ENCODE assay signal across 10 cellular contexts in the genomic region with DNA sequence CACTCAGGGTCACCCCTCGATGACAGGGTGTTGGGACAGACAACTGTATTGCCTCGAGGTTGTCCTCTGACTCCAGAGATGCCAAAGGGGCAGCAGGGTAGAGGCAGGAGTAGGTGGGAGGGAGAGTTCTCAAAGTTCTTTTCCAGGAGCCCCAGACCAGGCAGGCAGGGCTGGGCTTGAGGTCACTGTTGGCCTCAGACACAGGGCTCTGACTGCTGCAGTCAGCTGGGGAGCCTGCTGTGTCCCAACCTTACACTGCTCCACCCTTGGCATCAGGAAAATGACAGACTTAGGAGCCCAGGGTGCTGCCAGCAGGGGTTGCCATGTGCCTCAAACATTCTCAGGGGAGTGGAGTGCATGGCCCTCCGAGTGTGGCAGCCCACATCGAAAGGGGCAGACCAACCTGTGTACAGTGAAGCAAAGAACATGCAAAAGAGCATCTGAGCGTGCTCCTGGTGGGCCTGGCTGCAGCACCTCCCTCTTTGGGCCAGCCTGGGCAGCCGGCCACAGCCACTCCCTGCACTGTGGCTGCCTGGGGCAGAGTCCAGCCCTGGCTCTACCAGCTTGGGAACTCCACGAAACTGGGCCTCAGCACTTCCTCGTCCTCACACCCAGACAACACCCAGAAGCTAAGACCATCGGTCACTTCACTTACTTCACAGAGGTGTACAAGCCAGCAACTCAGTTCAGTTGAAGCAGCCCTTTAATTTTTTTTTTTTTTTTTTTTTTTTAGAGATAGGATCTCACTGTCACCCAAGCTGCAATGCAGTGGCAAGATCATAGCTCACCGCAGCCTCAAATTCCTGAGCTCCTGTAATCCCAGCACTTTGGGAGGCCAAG. TPM values are rescaled to one million over a fixed set of nuclear protein-coding genes. Genes with fewer than 3 reads are reported as not detected.
A peak's percentile ranks its signal among the peaks of the same experiment; 100 is the strongest.
DNase-seq lines count a peak whose midpoint lies in the region; ATAC-seq, FAIRE-seq and TF ChIP-seq lines count a peak whose summit lies in the region.
"Had no signal": no experiment of that assay in that cellular context is flagged by ENCODE, and none has a peak within 500 bp of the region (broad histone marks: within the 10 kb centered on the region; RNA-seq: fewer than 3 reads in every experiment).

No MANE protein-coding gene starts in this region.

- H3K27me3 ChIP-seq in IMR-90 (ENCODE audit: control insufficient read depth, insufficient read depth, low read length): no peaks in the 10 kb centered on the region

- ATAC-seq in A549 (peak; percentile 93 to 95), IMR-90 (ENCODE audit: low read depth) (peak; percentile 79), mucosa of descending colon (peak; percentile 81), HG03432 (IDR thresholded peaks at IDR 0.05; ENCODE audit: unreplicated experiment) (no peak)

- H3K9me3 ChIP-seq in A549 (no peaks in the 10 kb centered on the region), IMR-90 (ENCODE audit: control insufficient read depth, insufficient read depth, low read length) (no peaks in the 10 kb centered on the region), mucosa of descending colon (no peaks in the 10 kb centered on the region)

- peak overlapping the region; percentile 16 for H2AK9ac ChIP-seq in IMR-90 (replicated peaks; ENCODE audit: low read depth, low read length, poor library complexity)

- no peak overlapping the region; the same call in 2 of the 3 replicates for H2BK15ac ChIP-seq in IMR-90 (ENCODE audit: low read depth, low read length)

- peak overlapping the region; percentile 7; the same call in 1 of the 2 replicates for H3K18ac ChIP-seq in IMR-90 (ENCODE audit: low read depth, low read length)

- H3K4me3 ChIP-seq in A549 (no peak overlapping the region), IMR-90 (ENCODE audit: insufficient read depth, low read depth, low read length) (no peak overlapping the region), mucosa of descending colon (no peak overlapping the region)
- H3K4me3 ChIP-seq: dorsolateral prefrontal cortex had no signal

- DNase-seq in A549 (ENCODE audit: low read depth in 1 of 2, low spot score in 1 of 2) (peak; percentile 48 to 89), IMR-90 (no peak), cerebellum (ENCODE audit: low spot score) (peak; percentile 78), mucosa of descending colon (peak; percentile 91 to 92 (median 92)), ecto neural progenitor cell (ENCODE audit: low spot score) (no peak), islet precursor cell (no peak)
- no peak for DNase-seq in activated CD4-positive, alpha-beta T cell treated with anti-CD3 and anti-CD28 coated beads, Interleukin-2, amount 50 U/mL, for 48 hours
- DNase-seq: NCI-H2171 treated with DMSO at 0.1 percent for 48 hours had no signal

- no peak for TF ChIP-seq POLR2A in A549 (IDR thresholded peaks at IDR 0.05; ENCODE audit: low read length)
- no peak for TF ChIP-seq POLR2A in IMR-90 (IDR thresholded peaks at IDR 0.05; ENCODE audit: low read depth, low read length)

- no peak overlapping the region; the same call in 1 of the 2 replicates for H4K91ac ChIP-seq in IMR-90 (ENCODE audit: insufficient read depth, low read depth, low read length)

- H3K36me3 ChIP-seq in IMR-90 (ENCODE audit: control insufficient read depth, insufficient read depth, low read length): no peaks in the 10 kb centered on the region
- no peaks in the 10 kb centered on the region for H3K36me3 ChIP-seq in mucosa of descending colon (ENCODE audit: low read depth)

- dilution Hi-C loops in IMR-90 (cut with HindIII; ENCODE audit: low sequenced_read_pairs, unreplicated experiment): no loop called here

- no peak overlapping the region for H2BK120ac ChIP-seq in IMR-90 (ENCODE audit: low read depth, low read length)

- H4K20me1 ChIP-seq in IMR-90 (ENCODE audit: insufficient read depth, low read length): no peaks in the 10 kb centered on the region

- in situ Hi-C loops in IMR-90 (cut with MboI; ENCODE audit: low sequenced_read_pairs): no loop called here

- peak overlapping the region; percentile 69 for H2AFZ ChIP-seq in IMR-90 (replicated peaks; ENCODE audit: low read length, poor library complexity)

- H3K4me2 ChIP-seq in A549 (peak overlapping the region; percentile 44), IMR-90 (ENCODE audit: low read depth, low read length) (no peak overlapping the region)

- H3K23ac ChIP-seq in IMR-90 (ENCODE audit: low read depth, low read length): no peak overlapping the region

- no peak overlapping the region for H2BK5ac ChIP-seq in IMR-90 (ENCODE audit: low read depth, low read length, poor library complexity, severe bottlenecking)

- POLR2A ChIA-PET in A549 (lab: Yijun Ruan, JAX) (interaction anchor here (0.6 to 1.6 kb wide), 8 partner anchors 11 to 879 kb away, joined by 3 to 12 read pairs (median 6); no protein-coding TSS in a partner anchor), IMR-90 (lab: Charles Lee; ENCODE audit: unreplicated experiment) (no interaction called here)

- H3K9ac ChIP-seq in IMR-90 (ENCODE audit: low read depth, low read length): no peak overlapping the region

- TF ChIP-seq RAD21 in A549 (conservative IDR thresholded peaks at IDR 0.05 in 1 of 2, IDR thresholded peaks at IDR 0.05 in 1 of 2): no peak
- TF ChIP-seq RAD21 in IMR-90 (IDR thresholded peaks at IDR 0.05; ENCODE audit: low read length): no peak

- CTCF ChIA-PET in A549 (lab: Yijun Ruan, JAX): interaction anchor here (0.6 to 1.7 kb wide), 6 partner anchors 9 to 87 kb away, joined by 3 to 6 read pairs (median 4); no protein-coding TSS in a partner anchor
- CTCF ChIA-PET in IMR-90 (lab: Yijun Ruan, JAX): no interaction called here

- TF ChIP-seq CTCF in A549 (IDR thresholded peaks at IDR 0.05) (no peak), IMR-90 (conservative IDR thresholded peaks at IDR 0.05; ENCODE audit: low read depth, low read length) (no peak), mucosa of descending colon (IDR thresholded peaks at IDR 0.05) (no peak)

- 3% methylated on average over 10 of the region's 10 CpGs for WGBS in A549 (ENCODE audit: missing lambda C conversion rate)
- 82% methylated on average over 6 of the region's 10 CpGs; no CpG with 5 or more reads in 1 of the 2 experiments for WGBS in IMR-90 (ENCODE audit: extremely low coverage in 2 of 2, insufficient read length in 1 of 2), 2 experiments

- H3K56ac ChIP-seq in IMR-90 (ENCODE audit: extremely low read depth, insufficient read depth, low read length): no peak overlapping the region

- H3K14ac ChIP-seq in IMR-90 (replicated peaks; ENCODE audit: low read depth, low read length): no peak overlapping the region

- H3K4me1 ChIP-seq in A549: peaks cover 64% of the 10 kb centered on the region
- peaks cover 16% of the 10 kb centered on the region for H3K4me1 ChIP-seq in IMR-90 (ENCODE audit: control insufficient read depth, insufficient read depth, low read length)
- H3K4me1 ChIP-seq in mucosa of descending colon (ENCODE audit: low read depth): peaks cover 58% of the 10 kb centered on the region

- H4K5ac ChIP-seq in IMR-90 (ENCODE audit: low read depth, low read length): peak overlapping the region; percentile 38; the same call in 1 of the 2 replicates

- no peak overlapping the region for H3K4ac ChIP-seq in IMR-90 (ENCODE audit: low read depth, low read length)

- no peak for FAIRE-seq in A549 (lab: Jason Lieb, UNC)

- no peak for TF ChIP-seq EP300 in A549 (IDR thresholded peaks at IDR 0.05)

- no peak overlapping the region for H2BK20ac ChIP-seq in IMR-90 (ENCODE audit: low read depth, low read length)

- intact Hi-C loops in IMR-90 (cut with micrococcal nuclease) (no loop called here), mucosa of descending colon (cut with DNase I, micrococcal nuclease) (no loop called here)

- peak overlapping the region in 1 of 2 experiments; percentile 22; a peak in 1 of 4 replicates for H4K8ac ChIP-seq in IMR-90 (ENCODE audit: low read depth in 2 of 2, low read length in 2 of 2)

- peak overlapping the region; percentile 65 to 87 for H3K27ac ChIP-seq in A549
- no peak overlapping the region for H3K27ac ChIP-seq in IMR-90 (ENCODE audit: insufficient read depth, low read length)
- H3K27ac ChIP-seq: dorsolateral prefrontal cortex had no signal

- BruUV-seq in IMR-90 (replicated peaks; lab: Mats Ljungman, UMichigan): no TSS peak

- H3K9me1 ChIP-seq in IMR-90 (ENCODE audit: insufficient read depth, low read length): peaks cover 12% of the 10 kb centered on the region

- H2AK5ac ChIP-seq in IMR-90 (ENCODE audit: low read depth, low read length): peak overlapping the region; percentile 54; the same call in 1 of the 2 replicates

- H3K79me1 ChIP-seq in IMR-90 (ENCODE audit: low read depth in 1 of 2, low read length in 2 of 2): peaks cover 0 to 10% of the 10 kb centered on the region in 2 experiments; a peak in 2 of 4 replicates

TF ChIP-seq in A549, 52 proteins besides CTCF, POLR2A, EP300 and RAD21 (continues in another document):
- TF ChIP-seq, protein P1, sequence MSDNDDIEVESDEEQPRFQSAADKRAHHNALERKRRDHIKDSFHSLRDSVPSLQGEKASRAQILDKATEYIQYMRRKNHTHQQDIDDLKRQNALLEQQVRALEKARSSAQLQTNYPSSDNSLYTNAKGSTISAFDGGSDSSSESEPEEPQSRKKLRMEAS (IDR thresholded peaks at IDR 0.05): peak; percentile 60

RNA-seq across cellular contexts. Expression of gene C6orf132, which starts 24.0 kb away (rescaled TPM):
- polyA plus RNA-seq in A549 (2011; rRNA removed) (0.44 and 0.66 TPM in 2 replicates), A549 (2017; fragmentation: RNase III; extraction: RNeasy Plus Mini Kit Qiagen cat#74134 plus additional on column Dnase treatment) (0.58 to 1.1 TPM (median 0.96 TPM) in 3 replicates), IMR-90 (2012; rRNA removed) (1.7 and 1.8 TPM in 2 replicates)
- polyA plus RNA-seq in A549 (2012; cell fraction: cytosol; rRNA removed): 0.71 and 1.1 TPM in 2 replicates
- polyA plus RNA-seq in A549 (2012; cell fraction: nucleus; rRNA removed): 0.40 and 0.69 TPM in 2 replicates
- 1.1 and 1.3 TPM in 2 replicates for polyA minus RNA-seq in A549 (2011; rRNA and poly(A)+ RNA removed)
- total RNA-seq in IMR-90 (2012; rRNA removed) (0.72 and 1.1 TPM in 2 replicates), cerebellum (not detected), mucosa of descending colon (10 to 100 TPM; 22.2 to 67.6 (median 57.6) TPM)
- 1.6 and 1.7 TPM in 2 replicates for polyA plus RNA-seq in IMR-90 (2012; cell fraction: cytosol; rRNA removed)
- polyA plus RNA-seq in IMR-90 (2012; cell fraction: nucleus; rRNA removed; ENCODE audit: low replicate concordance): 3.0 and 3.3 TPM in 2 replicates

RNA-seq across cellular contexts. Expression of gene GUCA1A, which starts 54.8 kb away (rescaled TPM):
- polyA plus RNA-seq in A549 (2011; rRNA removed) (not detected in 2 replicates), A549 (2017; fragmentation: RNase III; extraction: RNeasy Plus Mini Kit Qiagen cat#74134 plus additional on column Dnase treatment) (not detected in 3 replicates), IMR-90 (2012; rRNA removed) (0.32 and 0.34 TPM in 2 replicates)
- polyA plus RNA-seq in A549 (2012; cell fraction: cytosol; rRNA removed): not detected in 2 replicates
- polyA plus RNA-seq in A549 (2012; cell fraction: nucleus; rRNA removed): not detected in 2 replicates
- polyA minus RNA-seq in A549 (2011; rRNA and poly(A)+ RNA removed): not detected in 2 replicates
- total RNA-seq in IMR-90 (2012; rRNA removed) (under 0.01 and 0.18 TPM in 2 replicates), cerebellum (1.6 TPM), mucosa of descending colon (not detected)
- polyA plus RNA-seq in IMR-90 (2012; cell fraction: cytosol; rRNA removed): 0.50 and 0.60 TPM in 2 replicates
- 0.12 and 0.18 TPM in 2 replicates for polyA plus RNA-seq in IMR-90 (2012; cell fraction: nucleus; rRNA removed; ENCODE audit: low replicate concordance)

Comparison
In these comparisons a context has a peak if more than half of its experiments do, and no peak if none do; other contexts are left out.
1. DNase-seq: peak in A549 (2 of 2), cerebellum (single experiment) and mucosa of descending colon (3 of 3); none in IMR-90 (single experiment), ecto neural progenitor cell (single experiment), islet precursor cell (single experiment) and activated CD4-positive, alpha-beta T cell treated with anti-CD3 and anti-CD28 coated beads, Interleukin-2, amount 50 U/mL, for 48 hours (0 of 2).
2. RNA of gene C6orf132, which starts 24.0 kb away (total RNA-seq): 22.2 to 67.6 TPM in mucosa of descending colon; 0.72 to 1.1 TPM in IMR-90 and not detected in cerebellum (single experiment); every median in the first group is over 10 times any median in the second.